1 cellular context compared by ENCODE assay signal in the genomic region with DNA sequence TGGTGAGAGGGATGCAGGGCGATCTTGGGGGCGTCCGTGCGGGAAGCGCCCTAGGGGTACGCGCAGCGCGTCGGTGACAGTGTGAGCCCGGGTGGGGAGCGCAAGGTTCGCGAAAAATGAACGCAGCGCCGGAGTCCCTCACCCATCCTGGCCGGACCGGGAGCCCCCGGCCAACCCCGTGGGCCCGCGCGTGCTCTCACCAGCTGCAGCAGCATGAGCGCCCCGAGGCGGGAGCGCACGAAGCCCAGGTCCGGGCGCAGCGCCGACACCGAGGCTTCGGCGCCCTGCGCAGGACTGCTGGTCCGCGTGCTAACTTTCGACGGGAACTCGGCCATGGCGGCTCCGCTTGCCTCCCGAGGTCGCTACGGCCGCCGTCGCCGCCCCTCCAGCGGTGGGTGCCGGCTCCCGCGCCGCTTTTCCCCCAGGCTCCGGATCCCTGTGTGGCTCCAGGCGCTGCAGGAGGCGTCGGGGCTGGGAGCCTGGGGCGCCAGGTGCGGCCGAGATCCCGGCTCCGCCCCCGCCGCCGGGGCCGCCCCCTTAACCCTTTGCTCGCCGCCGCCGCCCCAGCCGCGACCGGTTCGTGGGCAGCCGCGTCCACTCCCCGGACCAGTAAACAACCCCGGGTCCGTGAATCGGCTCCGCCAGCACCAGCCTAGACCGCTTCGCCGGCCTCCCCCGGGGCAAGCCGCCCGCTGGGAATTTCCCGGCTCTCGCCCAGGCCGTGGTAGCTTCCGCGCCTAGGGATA.
A peak's percentile ranks its signal among the peaks of the same experiment; 100 is the strongest.
TF ChIP-seq lines count a peak whose summit lies in the region.

Gene PLLP, minus strand, starts transcription at position 467 of the 746 bp plus-strand sequence. Its CDS starts 132 bp downstream, at position 335.

TF ChIP-seq in HepG2, 621 proteins besides CTCF, POLR2A, EP300 and RAD21 (continued from another document and continues in another):
- TF ChIP-seq MXI1 (IDR thresholded peaks at IDR 0.05; ENCODE audit: borderline replicate concordance, low read depth, low read length) (no peak; the same call in 2 of the 3 replicates), RFX1 (IDR thresholded peaks at IDR 0.05) (no peak), ARNTL (CRISPR knock-in tag; IDR thresholded peaks at IDR 0.05) (peak; percentile 70), KDM2A (CRISPR knock-in tag; IDR thresholded peaks at IDR 0.05; ENCODE audit: borderline replicate concordance, low read depth) (peak; percentile 90), CEBPG (CRISPR knock-in tag; IDR thresholded peaks at IDR 0.05) (peak; percentile 35), PBX3 (CRISPR knock-in tag; IDR thresholded peaks at IDR 0.05; ENCODE audit: borderline replicate concordance) (peak; percentile 90; the same call in 1 of the 2 replicates), ZNF343 (CRISPR knock-in tag; IDR thresholded peaks at IDR 0.05) (peak; percentile 92; the same call in 1 of the 2 replicates), SCMH1 (CRISPR knock-in tag; IDR thresholded peaks at IDR 0.05; ENCODE audit: borderline replicate concordance) (no peak), MED13 (CRISPR knock-in tag; IDR thresholded peaks at IDR 0.05) (peak; percentile 82; the same call in 1 of the 2 replicates), ZNF644 (CRISPR knock-in tag; IDR thresholded peaks at IDR 0.05; ENCODE audit: low read depth) (no peak), ZBTB38 (CRISPR knock-in tag; IDR thresholded peaks at IDR 0.05) (peak; percentile 99), ZNF337 (CRISPR knock-in tag; IDR thresholded peaks at IDR 0.05; ENCODE audit: borderline replicate concordance, low read depth) (peak; percentile 98; the same call in 1 of the 2 replicates), SETDB1 (CRISPR knock-in tag; IDR thresholded peaks at IDR 0.05; ENCODE audit: borderline replicate concordance) (no peak), TOPORS (CRISPR knock-in tag; IDR thresholded peaks at IDR 0.05) (peak; percentile 83), PRMT3 (CRISPR knock-in tag; IDR thresholded peaks at IDR 0.05; ENCODE audit: borderline replicate concordance, low read depth) (peak; percentile 91; the same call in 1 of the 2 replicates), ZNF746 (CRISPR knock-in tag; IDR thresholded peaks at IDR 0.05) (peak; percentile 37), SUZ12 (IDR thresholded peaks at IDR 0.05; ENCODE audit: low read depth, low read length) (no peak), HNF1A (IDR thresholded peaks at IDR 0.05; ENCODE audit: low read depth) (no peak), HNF1A (CRISPR knock-in tag; IDR thresholded peaks at IDR 0.05; ENCODE audit: borderline replicate concordance) (peak; percentile 53; the same call in 1 of the 2 replicates), ZNF251 (CRISPR knock-in tag; IDR thresholded peaks at IDR 0.05) (peak; percentile 57; the same call in 1 of the 2 replicates), MED1 (CRISPR knock-in tag; IDR thresholded peaks at IDR 0.05) (peak; percentile 86), XRCC5 (optimal IDR thresholded peaks at IDR 0.05; ENCODE audit: low read length) (peak; percentile 67), SIX4 (CRISPR knock-in tag; IDR thresholded peaks at IDR 0.05) (no peak), ATRX (CRISPR knock-in tag; IDR thresholded peaks at IDR 0.05; ENCODE audit: borderline replicate concordance) (no peak), NR3C1 (CRISPR knock-in tag; IDR thresholded peaks at IDR 0.05) (no peak), ZNF563 (CRISPR knock-in tag; IDR thresholded peaks at IDR 0.05) (peak; percentile 99), ZNF180 (CRISPR knock-in tag; IDR thresholded peaks at IDR 0.05; ENCODE audit: borderline replicate concordance, low read depth) (no peak), NKX3-1 (CRISPR knock-in tag; IDR thresholded peaks at IDR 0.05) (no peak; the same call in none of the 2 replicates), RNF219 (CRISPR knock-in tag; IDR thresholded peaks at IDR 0.05) (no peak; the same call in 1 of the 2 replicates), ZMYM4 (CRISPR knock-in tag; IDR thresholded peaks at IDR 0.05) (peak; percentile 74), FLYWCH1 (CRISPR knock-in tag; IDR thresholded peaks at IDR 0.05) (peak; percentile 77; the same call in 1 of the 2 replicates), RNF2 (conservative IDR thresholded peaks at IDR 0.05; ENCODE audit: low read depth) (peak; percentile 99)
- TF ChIP-seq, protein P1, sequence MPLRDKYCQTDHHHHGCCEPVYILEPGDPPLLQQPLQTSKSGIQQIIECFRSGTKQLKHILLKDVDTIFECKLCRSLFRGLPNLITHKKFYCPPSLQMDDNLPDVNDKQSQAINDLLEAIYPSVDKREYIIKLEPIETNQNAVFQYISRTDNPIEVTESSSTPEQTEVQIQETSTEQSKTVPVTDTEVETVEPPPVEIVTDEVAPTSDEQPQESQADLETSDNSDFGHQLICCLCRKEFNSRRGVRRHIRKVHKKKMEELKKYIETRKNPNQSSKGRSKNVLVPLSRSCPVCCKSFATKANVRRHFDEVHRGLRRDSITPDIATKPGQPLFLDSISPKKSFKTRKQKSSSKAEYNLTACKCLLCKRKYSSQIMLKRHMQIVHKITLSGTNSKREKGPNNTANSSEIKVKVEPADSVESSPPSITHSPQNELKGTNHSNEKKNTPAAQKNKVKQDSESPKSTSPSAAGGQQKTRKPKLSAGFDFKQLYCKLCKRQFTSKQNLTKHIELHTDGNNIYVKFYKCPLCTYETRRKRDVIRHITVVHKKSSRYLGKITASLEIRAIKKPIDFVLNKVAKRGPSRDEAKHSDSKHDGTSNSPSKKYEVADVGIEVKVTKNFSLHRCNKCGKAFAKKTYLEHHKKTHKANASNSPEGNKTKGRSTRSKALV (CRISPR knock-in tag; IDR thresholded peaks at IDR 0.05), result peak; percentile 98
- TF ChIP-seq, protein P2, sequence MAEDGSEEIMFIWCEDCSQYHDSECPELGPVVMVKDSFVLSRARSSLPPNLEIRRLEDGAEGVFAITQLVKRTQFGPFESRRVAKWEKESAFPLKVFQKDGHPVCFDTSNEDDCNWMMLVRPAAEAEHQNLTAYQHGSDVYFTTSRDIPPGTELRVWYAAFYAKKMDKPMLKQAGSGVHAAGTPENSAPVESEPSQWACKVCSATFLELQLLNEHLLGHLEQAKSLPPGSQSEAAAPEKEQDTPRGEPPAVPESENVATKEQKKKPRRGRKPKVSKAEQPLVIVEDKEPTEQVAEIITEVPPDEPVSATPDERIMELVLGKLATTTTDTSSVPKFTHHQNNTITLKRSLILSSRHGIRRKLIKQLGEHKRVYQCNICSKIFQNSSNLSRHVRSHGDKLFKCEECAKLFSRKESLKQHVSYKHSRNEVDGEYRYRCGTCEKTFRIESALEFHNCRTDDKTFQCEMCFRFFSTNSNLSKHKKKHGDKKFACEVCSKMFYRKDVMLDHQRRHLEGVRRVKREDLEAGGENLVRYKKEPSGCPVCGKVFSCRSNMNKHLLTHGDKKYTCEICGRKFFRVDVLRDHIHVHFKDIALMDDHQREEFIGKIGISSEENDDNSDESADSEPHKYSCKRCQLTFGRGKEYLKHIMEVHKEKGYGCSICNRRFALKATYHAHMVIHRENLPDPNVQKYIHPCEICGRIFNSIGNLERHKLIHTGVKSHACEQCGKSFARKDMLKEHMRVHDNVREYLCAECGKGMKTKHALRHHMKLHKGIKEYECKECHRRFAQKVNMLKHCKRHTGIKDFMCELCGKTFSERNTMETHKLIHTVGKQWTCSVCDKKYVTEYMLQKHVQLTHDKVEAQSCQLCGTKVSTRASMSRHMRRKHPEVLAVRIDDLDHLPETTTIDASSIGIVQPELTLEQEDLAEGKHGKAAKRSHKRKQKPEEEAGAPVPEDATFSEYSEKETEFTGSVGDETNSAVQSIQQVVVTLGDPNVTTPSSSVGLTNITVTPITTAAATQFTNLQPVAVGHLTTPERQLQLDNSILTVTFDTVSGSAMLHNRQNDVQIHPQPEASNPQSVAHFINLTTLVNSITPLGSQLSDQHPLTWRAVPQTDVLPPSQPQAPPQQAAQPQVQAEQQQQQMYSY (CRISPR knock-in tag; IDR thresholded peaks at IDR 0.05), result peak; percentile 95
- TF ChIP-seq, protein P3, sequence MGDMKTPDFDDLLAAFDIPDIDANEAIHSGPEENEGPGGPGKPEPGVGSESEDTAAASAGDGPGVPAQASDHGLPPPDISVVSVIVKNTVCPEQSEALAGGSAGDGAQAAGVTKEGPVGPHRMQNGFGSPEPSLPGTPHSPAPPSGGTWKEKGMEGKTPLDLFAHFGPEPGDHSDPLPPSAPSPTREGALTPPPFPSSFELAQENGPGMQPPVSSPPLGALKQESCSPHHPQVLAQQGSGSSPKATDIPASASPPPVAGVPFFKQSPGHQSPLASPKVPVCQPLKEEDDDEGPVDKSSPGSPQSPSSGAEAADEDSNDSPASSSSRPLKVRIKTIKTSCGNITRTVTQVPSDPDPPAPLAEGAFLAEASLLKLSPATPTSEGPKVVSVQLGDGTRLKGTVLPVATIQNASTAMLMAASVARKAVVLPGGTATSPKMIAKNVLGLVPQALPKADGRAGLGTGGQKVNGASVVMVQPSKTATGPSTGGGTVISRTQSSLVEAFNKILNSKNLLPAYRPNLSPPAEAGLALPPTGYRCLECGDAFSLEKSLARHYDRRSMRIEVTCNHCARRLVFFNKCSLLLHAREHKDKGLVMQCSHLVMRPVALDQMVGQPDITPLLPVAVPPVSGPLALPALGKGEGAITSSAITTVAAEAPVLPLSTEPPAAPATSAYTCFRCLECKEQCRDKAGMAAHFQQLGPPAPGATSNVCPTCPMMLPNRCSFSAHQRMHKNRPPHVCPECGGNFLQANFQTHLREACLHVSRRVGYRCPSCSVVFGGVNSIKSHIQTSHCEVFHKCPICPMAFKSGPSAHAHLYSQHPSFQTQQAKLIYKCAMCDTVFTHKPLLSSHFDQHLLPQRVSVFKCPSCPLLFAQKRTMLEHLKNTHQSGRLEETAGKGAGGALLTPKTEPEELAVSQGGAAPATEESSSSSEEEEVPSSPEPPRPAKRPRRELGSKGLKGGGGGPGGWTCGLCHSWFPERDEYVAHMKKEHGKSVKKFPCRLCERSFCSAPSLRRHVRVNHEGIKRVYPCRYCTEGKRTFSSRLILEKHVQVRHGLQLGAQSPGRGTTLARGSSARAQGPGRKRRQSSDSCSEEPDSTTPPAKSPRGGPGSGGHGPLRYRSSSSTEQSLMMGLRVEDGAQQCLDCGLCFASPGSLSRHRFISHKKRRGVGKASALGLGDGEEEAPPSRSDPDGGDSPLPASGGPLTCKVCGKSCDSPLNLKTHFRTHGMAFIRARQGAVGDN (CRISPR knock-in tag; IDR thresholded peaks at IDR 0.05), result peak; percentile 99
